ENCODE assay signal across 24 cellular contexts in the genomic region with DNA sequence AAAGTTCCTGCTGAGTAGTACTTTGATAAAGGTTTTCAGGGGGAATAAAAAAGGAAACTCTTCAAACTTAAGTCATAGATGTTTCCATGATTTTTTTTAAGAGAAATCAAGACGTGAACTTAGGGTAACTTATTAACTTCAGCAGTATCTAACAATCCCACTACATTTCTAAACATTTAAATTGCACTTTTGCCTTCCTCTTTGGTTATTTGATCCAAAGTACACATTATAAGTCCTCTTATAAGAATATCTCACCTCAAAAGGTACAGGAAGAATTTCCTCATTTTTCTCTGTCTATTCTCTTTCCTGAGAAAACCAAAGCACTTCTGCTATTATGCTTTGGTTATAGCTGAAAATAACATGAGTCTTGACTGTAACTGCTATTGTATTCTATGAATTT.
"Had no signal": no experiment of that assay in that cellular context is flagged by ENCODE, and none has a peak within 500 bp of the region (broad histone marks: within the 10 kb centered on the region; RNA-seq: fewer than 3 reads in every experiment).

No MANE protein-coding gene starts in this region.

- H3K4me1 ChIP-seq: colonic mucosa, esophagus muscularis mucosa, esophagus squamous epithelium, foreskin keratinocyte, gastrocnemius medialis, gastroesophageal sphincter, heart left ventricle, heart right ventricle had no signal

- DNase-seq: colonic mucosa; cortex of kidney; dermis blood vessel endothelial cell; dorsolateral prefrontal cortex; effector CD4-positive, alpha-beta T cell; effector CD8-positive, alpha-beta T cell; effector memory CD4-positive, alpha-beta T cell; effector memory CD8-positive, alpha-beta T cell; endodermal cell; erythroblast; esophagus squamous epithelium; foreskin fibroblast; foreskin melanocyte; gastrocnemius medialis; glutamatergic neuron; head of caudate nucleus; heart left ventricle; heart right ventricle had no signal

- H3K4me3 ChIP-seq: colonic mucosa, coronary artery, dorsolateral prefrontal cortex, esophagus muscularis mucosa, esophagus squamous epithelium, gastrocnemius medialis, gastroesophageal sphincter, heart left ventricle, heart right ventricle had no signal

- H3K27ac ChIP-seq: colonic mucosa, coronary artery, dorsolateral prefrontal cortex, epithelial cell of prostate, esophagus muscularis mucosa, esophagus squamous epithelium, foreskin keratinocyte, gastrocnemius medialis, gastroesophageal sphincter, heart left ventricle, heart right ventricle had no signal

- H3K36me3 ChIP-seq: colonic mucosa, esophagus muscularis mucosa, esophagus squamous epithelium, gastrocnemius medialis, gastroesophageal sphincter, heart left ventricle, heart right ventricle had no signal

- H3K9me3 ChIP-seq: colonic mucosa, esophagus muscularis mucosa, esophagus squamous epithelium, gastrocnemius medialis, gastroesophageal sphincter, heart left ventricle, heart right ventricle had no signal

- ATAC-seq: effector memory CD8-positive, alpha-beta T cell; esophagus mucosa; gastrocnemius medialis; gastroesophageal sphincter; heart left ventricle; heart right ventricle had no signal

- H3K27me3 ChIP-seq: colonic mucosa, esophagus muscularis mucosa, gastrocnemius medialis, gastroesophageal sphincter had no signal
